In genomic region chr4:177265729-177266128, GRCh38 we compare ENCODE assay signal across 23 cellular contexts. TPM values are rescaled to one million over a fixed set of nuclear protein-coding genes. Genes with fewer than 3 reads are reported as not detected.
"Had no signal": no experiment of that assay in that cellular context is flagged by ENCODE, and none has a peak within 500 bp of the region (broad histone marks: within the 10 kb centered on the region; RNA-seq: fewer than 3 reads in every experiment).

No MANE protein-coding gene starts in this region.

- H3K4me3 ChIP-seq: body of pancreas, K562, PC-9 had no signal

- FAIRE-seq: bronchial epithelial cell, K562 had no signal

- H3K4me2 ChIP-seq: PC-9 had no signal

- ATAC-seq: activated CD8-positive, alpha-beta memory T cell treated with anti-CD3 and anti-CD28 coated beads, Interleukin-2, amount 10 ng/mL, durations not matched to agents 7 days and 5 days; body of pancreas; K562; WTC11 had no signal

- H3K27ac ChIP-seq: body of pancreas, PC-9 had no signal

- H3K4me1 ChIP-seq: body of pancreas had no signal

- DNase-seq: activated CD4-positive, alpha-beta T cell treated with anti-CD3 and anti-CD28 coated beads, Interleukin-2, amount 10 ng/mL, durations not matched to agents 24 days and 14 days; activated CD4-positive, alpha-beta T cell treated with anti-CD3 and anti-CD28 coated beads, Interleukin-2, amount 50 U/mL, for 48 hours; activated CD4-positive, CD25-positive, alpha-beta regulatory T cell treated with anti-CD3 and anti-CD28 coated beads, Interleukin-2, amount 50 U/mL, for 72 hours; activated CD8-positive, alpha-beta memory T cell treated with anti-CD3 and anti-CD28 coated beads, Interleukin-2, amount 10 ng/mL, durations not matched to agents 7 days and 5 days; activated effector memory CD4-positive, alpha-beta T cell treated with Interleukin-2 at 50 U/mL for 16 hours; activated naive CD4-positive, alpha-beta T cell; activated T-cell treated with anti-CD3 and anti-CD28 coated beads, Interleukin-2, amount 50 U/mL, for 24 hours; aorta; body of pancreas; central memory CD4-positive, alpha-beta T cell; Karpas-422; NCI-H1092 treated with DMSO at 0.1 percent for 48 hours; NCI-H1436 treated with DMSO at 0.1 percent for 48 hours; NCI-H187; NCI-H2081; NCI-H510A treated with DMSO at 0.1 percent for 48 hours; NCI-H69; NK-92 treated with Interleukin-12 subunit alpha and Interleukin-12 subunit beta, amount 100 ng/mL, for 24 hours; PC-9; SHP77 treated with DMSO at 0.1 percent for 48 hours had no signal

- H3K9me3 ChIP-seq: body of pancreas had no signal

RNA-seq across cellular contexts. Expression of gene NEIL3, which starts 43.9 kb away (rescaled TPM):
- total RNA-seq: body of pancreas had no signal
